Comparison of ENCODE assay signal across 1 cellular context in genomic region chr7:147279951-147280350, GRCh38.
TF ChIP-seq lines count a peak whose summit lies in the region.

No MANE protein-coding gene starts in this region.

TF ChIP-seq in H1, 55 proteins besides CTCF, POLR2A, EP300 and RAD21 (continued from another document):
- TF ChIP-seq RNF2 (IDR thresholded peaks at IDR 0.05; ENCODE audit: borderline replicate concordance, low read depth, low read length, missing control alignments, poor library complexity, severe bottlenecking) (no peak), CHD7 (IDR thresholded peaks at IDR 0.05; ENCODE audit: insufficient replicate concordance, low read length) (no peak), BRCA1 (IDR thresholded peaks at IDR 0.05; ENCODE audit: low read depth, low read length) (no peak), CBX8 (IDR thresholded peaks at IDR 0.05; ENCODE audit: borderline replicate concordance, low read depth, low read length) (no peak), EGR1 (IDR thresholded peaks at IDR 0.05; ENCODE audit: borderline replicate concordance, low read depth, low read length) (no peak), KDM5A (IDR thresholded peaks at IDR 0.05; ENCODE audit: low read length) (no peak), SRF (IDR thresholded peaks at IDR 0.05; ENCODE audit: low read depth, low read length) (no peak), SIX5 (IDR thresholded peaks at IDR 0.05; ENCODE audit: low read depth, low read length) (no peak), FOSL1 (IDR thresholded peaks at IDR 0.05; ENCODE audit: insufficient read depth, low read depth, low read length) (no peak), MAFK (IDR thresholded peaks at IDR 0.05; ENCODE audit: low read depth, low read length) (no peak)
